ENCODE assay signal across 9 cellular contexts in genomic region chr2:240604291-240604938, GRCh38. TPM values are rescaled to one million over a fixed set of nuclear protein-coding genes. Genes with fewer than 3 reads are reported as not detected.
DNase-seq lines count a peak whose midpoint lies in the region; ATAC-seq and TF ChIP-seq lines count a peak whose summit lies in the region.
"Had no signal": no experiment of that assay in that cellular context is flagged by ENCODE, and none has a peak within 500 bp of the region (broad histone marks: within the 10 kb centered on the region; RNA-seq: fewer than 3 reads in every experiment).

No MANE protein-coding gene starts in this region.

- H3K27me3 ChIP-seq in ascending aorta (no peaks in the 10 kb centered on the region), hepatocyte (no peaks in the 10 kb centered on the region)
- no peaks in the 10 kb centered on the region for H3K27me3 ChIP-seq in effector memory CD4-positive, alpha-beta T cell (replicated peaks; ENCODE audit: control insufficient read depth, insufficient read depth, low read length, poor library complexity, severe bottlenecking)

- intact Hi-C loops in ascending aorta (cut with DNase I): no loop called here

- ATAC-seq in HG03378 (IDR thresholded peaks at IDR 0.05; ENCODE audit: unreplicated experiment): no peak
- ATAC-seq: T-cell had no signal

- no peak overlapping the region for H3K4me3 ChIP-seq in ascending aorta
- no peak overlapping the region for H3K4me3 ChIP-seq in hepatocyte
- H3K4me3 ChIP-seq in effector memory CD4-positive, alpha-beta T cell (ENCODE audit: insufficient read depth, low read depth, low read length, poor library complexity, severe bottlenecking): no peak overlapping the region

- H3K27ac ChIP-seq in ascending aorta (no peak overlapping the region), hepatocyte (peak overlapping the region; percentile 82)
- H3K27ac ChIP-seq in effector memory CD4-positive, alpha-beta T cell (ENCODE audit: insufficient read depth, low read length, poor library complexity, severe bottlenecking): no peak overlapping the region

- TF ChIP-seq CTCF in ascending aorta (IDR thresholded peaks at IDR 0.05) (peak in 2 of 3 experiments; percentile 52 to 58), hepatocyte (IDR thresholded peaks at IDR 0.05; ENCODE audit: poor library complexity) (peak; percentile 45)

- no peaks in the 10 kb centered on the region for H4K20me1 ChIP-seq in hepatocyte (ENCODE audit: insufficient read depth, poor library complexity, severe bottlenecking)

- no peaks in the 10 kb centered on the region for H3K9me2 ChIP-seq in hepatocyte (replicated peaks; ENCODE audit: insufficient read depth)

- H3K79me2 ChIP-seq in hepatocyte: peaks cover 10% of the 10 kb centered on the region

- no peak overlapping the region for H2AFZ ChIP-seq in hepatocyte

- peak overlapping the region; percentile 59 for H3K4me2 ChIP-seq in hepatocyte

- H3K36me3 ChIP-seq in ascending aorta (peaks cover 0 to 5% of the 10 kb centered on the region in 2 donors), hepatocyte (replicated peaks; ENCODE audit: insufficient read depth, low read depth) (no peaks in the 10 kb centered on the region)
- H3K36me3 ChIP-seq in effector memory CD4-positive, alpha-beta T cell (ENCODE audit: control insufficient read depth, insufficient read depth, low read length): peaks cover 8% of the 10 kb centered on the region

- 51% methylated on average over 11 of the region's 11 CpGs for WGBS in hepatocyte (ENCODE audit: low lambda C conversion rate, missing lambda C conversion rate)

- H3K4me1 ChIP-seq in ascending aorta (no peaks in the 10 kb centered on the region), hepatocyte (ENCODE audit: insufficient read depth) (peaks cover 12% of the 10 kb centered on the region)
- no peaks in the 10 kb centered on the region for H3K4me1 ChIP-seq in effector memory CD4-positive, alpha-beta T cell (ENCODE audit: control insufficient read depth, insufficient read depth, low read length, poor library complexity, severe bottlenecking)

- peak; percentile 63 for DNase-seq in ELR (ENCODE audit: low read depth)
- DNase-seq in M059J (ENCODE audit: low read depth): peak; percentile 52
- DNase-seq in ascending aorta (ENCODE audit: low spot score in 2 of 2): peak in 1 of 2 donors; percentile 84
- peak; percentile 87 for DNase-seq in hepatocyte (ENCODE audit: low spot score)
- DNase-seq in retina: peak; percentile 67
- DNase-seq in effector memory CD4-positive, alpha-beta T cell: no peak
- no peak for DNase-seq in activated CD4-positive, CD25-positive, alpha-beta regulatory T cell (lab: John Stamatoyannopoulos, UW)

- H3K9me3 ChIP-seq in ascending aorta (no peaks in the 10 kb centered on the region), hepatocyte (ENCODE audit: low read depth) (no peaks in the 10 kb centered on the region)
- H3K9me3 ChIP-seq in effector memory CD4-positive, alpha-beta T cell (ENCODE audit: control insufficient read depth, low read length): no peaks in the 10 kb centered on the region

RNA-seq across cellular contexts. Expression of gene CAPN10, which starts 17.9 kb away (rescaled TPM):
- total RNA-seq in M059J (2014; rRNA removed; shearing (Covaris generic)): 3.4 and 11.1 TPM in 2 replicates
- 27.8 TPM for total RNA-seq in ascending aorta
- 19.1 and 24.2 TPM in 2 replicates for total RNA-seq in hepatocyte
- 28.8 and 42.6 TPM in 2 replicates for polyA plus RNA-seq in hepatocyte

RNA-seq across cellular contexts. Expression of gene GPR35, which starts 20.9 kb away (rescaled TPM):
- 0.17 TPM in 1 of 2 replicates, not detected in the other for total RNA-seq in M059J (2014; rRNA removed; shearing (Covaris generic))
- total RNA-seq in ascending aorta (not detected), hepatocyte (14.7 and 17.3 TPM in 2 replicates)
- polyA plus RNA-seq in hepatocyte: 10.1 and 10.5 TPM in 2 replicates

RNA-seq across cellular contexts. Expression of gene RNPEPL1, which starts 36.1 kb away (rescaled TPM):
- 4.5 and 18.1 TPM in 2 replicates for total RNA-seq in M059J (2014; rRNA removed; shearing (Covaris generic))
- total RNA-seq in ascending aorta: 196 TPM
- 36.9 and 46.3 TPM in 2 replicates for total RNA-seq in hepatocyte
- 57.2 and 58.1 TPM in 2 replicates for polyA plus RNA-seq in hepatocyte

RNA-seq across cellular contexts. Expression of gene DUSP28, which starts 44.3 kb away (rescaled TPM):
- 3.6 and 4.1 TPM in 2 replicates for total RNA-seq in M059J (2014; rRNA removed; shearing (Covaris generic))
- total RNA-seq in ascending aorta (72.3 TPM), hepatocyte (4.6 and 4.8 TPM in 2 replicates)
- 6.3 and 6.8 TPM in 2 replicates for polyA plus RNA-seq in hepatocyte

RNA-seq across cellular contexts. Expression of gene ANKMY1, which starts 46.6 kb away (rescaled TPM):
- total RNA-seq in M059J (2014; rRNA removed; shearing (Covaris generic)): 7.1 and 10.8 TPM in 2 replicates
- total RNA-seq in ascending aorta (14.4 TPM), hepatocyte (6.7 and 9.2 TPM in 2 replicates)
- polyA plus RNA-seq in hepatocyte: 7.8 and 11.1 TPM in 2 replicates

Comparison
In these comparisons a context has a peak if more than half of its experiments do, and no peak if none do; other contexts are left out.
1. DNase-seq: peak in ELR (single experiment), M059J (single experiment), hepatocyte (single experiment) and retina (single experiment); none in effector memory CD4-positive, alpha-beta T cell (0 of 3) and activated CD4-positive, CD25-positive, alpha-beta regulatory T cell (0 of 4).
2. RNA of gene GPR35, which starts 20.9 kb away (total RNA-seq): 14.7 to 17.3 TPM in hepatocyte; 0.17 TPM in M059J and not detected in ascending aorta (single experiment); every median in the first group is over 10 times any median in the second.